8 cellular contexts compared by ENCODE assay signal in genomic region chr1:923131-923990, GRCh38. TPM values are rescaled to one million over a fixed set of nuclear protein-coding genes. Genes with fewer than 3 reads are reported as not detected.
A peak's percentile ranks its signal among the peaks of the same experiment; 100 is the strongest.
DNase-seq lines count a peak whose midpoint lies in the region; ATAC-seq lines count a peak whose summit lies in the region.

A gene with protein sequence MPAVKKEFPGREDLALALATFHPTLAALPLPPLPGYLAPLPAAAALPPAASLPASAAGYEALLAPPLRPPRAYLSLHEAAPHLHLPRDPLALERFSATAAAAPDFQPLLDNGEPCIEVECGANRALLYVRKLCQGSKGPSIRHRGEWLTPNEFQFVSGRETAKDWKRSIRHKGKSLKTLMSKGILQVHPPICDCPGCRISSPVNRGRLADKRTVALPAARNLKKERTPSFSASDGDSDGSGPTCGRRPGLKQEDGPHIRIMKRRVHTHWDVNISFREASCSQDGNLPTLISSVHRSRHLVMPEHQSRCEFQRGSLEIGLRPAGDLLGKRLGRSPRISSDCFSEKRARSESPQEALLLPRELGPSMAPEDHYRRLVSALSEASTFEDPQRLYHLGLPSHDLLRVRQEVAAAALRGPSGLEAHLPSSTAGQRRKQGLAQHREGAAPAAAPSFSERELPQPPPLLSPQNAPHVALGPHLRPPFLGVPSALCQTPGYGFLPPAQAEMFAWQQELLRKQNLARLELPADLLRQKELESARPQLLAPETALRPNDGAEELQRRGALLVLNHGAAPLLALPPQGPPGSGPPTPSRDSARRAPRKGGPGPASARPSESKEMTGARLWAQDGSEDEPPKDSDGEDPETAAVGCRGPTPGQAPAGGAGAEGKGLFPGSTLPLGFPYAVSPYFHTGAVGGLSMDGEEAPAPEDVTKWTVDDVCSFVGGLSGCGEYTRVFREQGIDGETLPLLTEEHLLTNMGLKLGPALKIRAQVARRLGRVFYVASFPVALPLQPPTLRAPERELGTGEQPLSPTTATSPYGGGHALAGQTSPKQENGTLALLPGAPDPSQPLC (plus strand): TSS chr1:923923. CDS start chr1:924432, 509 bp downstream.

- no peak for ATAC-seq in GM21367 (IDR thresholded peaks at IDR 0.05; ENCODE audit: unreplicated experiment)

- H3K36me3 ChIP-seq in esophagus (ENCODE audit: control insufficient read depth in 2 of 2, insufficient read depth in 2 of 2, low read length in 1 of 2) = no peaks in the 10 kb centered on the region

- DNase-seq in NCI-H1436 (lab: John Stamatoyannopoulos, UW) (peak; percentile 68), NCI-H1436 treated with DMSO at 0.1 percent for 48 hours (lab: John Stamatoyannopoulos, UW) (no peak), NCI-H526 (lab: John Stamatoyannopoulos, UW) (peak; percentile 82 to 99), activated T-cell treated with anti-CD3 and anti-CD28 coated beads for 4 hours (peak; percentile 33), mucosa of gallbladder (ENCODE audit: low spot score) (peak; percentile 84)
- DNase-seq in stimulated activated CD8-positive, alpha-beta memory T cell treated with anti-CD3 and anti-CD28 coated beads, Interleukin-7, amount 100 ng/mL, for 1 hour (ENCODE audit: low read depth in 2 of 2) = peak; percentile 29 to 31

- WGBS in esophagus, 2 donors = 3 to 4% methylated on average over 72 of the region's 72 CpGs

- peaks cover 0 to 39% of the 10 kb centered on the region in 2 donors for H3K27me3 ChIP-seq in esophagus (ENCODE audit: control insufficient read depth in 1 of 2, insufficient read depth in 2 of 2, low read length in 2 of 2)

- H3K4me1 ChIP-seq in esophagus (ENCODE audit: control insufficient read depth in 2 of 2, insufficient read depth in 2 of 2, low read length in 1 of 2) = peaks cover 16 to 31% of the 10 kb centered on the region in 2 donors

- H3K27ac ChIP-seq in esophagus (ENCODE audit: low read depth in 2 of 2, low read length in 1 of 2) = no peak within 1 kb of the TSS

- peak within 1 kb of the TSS; percentile 42 to 52 for H3K4me3 ChIP-seq in esophagus (ENCODE audit: low read depth in 1 of 2, low read length in 2 of 2)

- H3K9me3 ChIP-seq in esophagus (ENCODE audit: control insufficient read depth in 2 of 2, insufficient read depth in 1 of 2, low read depth in 1 of 2, low read length in 1 of 2) = peaks cover 0 to 3% of the 10 kb centered on the region in 2 donors

RNA-seq across cellular contexts. Expression of the gene that starts here (rescaled TPM):
- polyA plus RNA-seq in esophagus = 1 to 10 TPM in 1 of 2 donors, under 1 TPM in 1; 0.68 to 1.5 TPM
- total RNA-seq in mucosa of gallbladder = 15.0 TPM
